In genomic region chr6:117546674-117547073, GRCh38 we compare ENCODE assay signal across 2 cellular contexts.
TF ChIP-seq lines count a peak whose summit lies in the region.

No MANE protein-coding gene starts in this region.

TF ChIP-seq in SK-N-SH, 30 proteins besides CTCF, POLR2A, EP300 and RAD21 (continued from another document):
- TF ChIP-seq RCOR1 (IDR thresholded peaks at IDR 0.05; ENCODE audit: low read length) (no peak), FOXJ3 (CRISPR knock-in tag; IDR thresholded peaks at IDR 0.05) (no peak), YY1 (IDR thresholded peaks at IDR 0.05; ENCODE audit: low read depth) (no peak)
- TF ChIP-seq, protein P1, sequence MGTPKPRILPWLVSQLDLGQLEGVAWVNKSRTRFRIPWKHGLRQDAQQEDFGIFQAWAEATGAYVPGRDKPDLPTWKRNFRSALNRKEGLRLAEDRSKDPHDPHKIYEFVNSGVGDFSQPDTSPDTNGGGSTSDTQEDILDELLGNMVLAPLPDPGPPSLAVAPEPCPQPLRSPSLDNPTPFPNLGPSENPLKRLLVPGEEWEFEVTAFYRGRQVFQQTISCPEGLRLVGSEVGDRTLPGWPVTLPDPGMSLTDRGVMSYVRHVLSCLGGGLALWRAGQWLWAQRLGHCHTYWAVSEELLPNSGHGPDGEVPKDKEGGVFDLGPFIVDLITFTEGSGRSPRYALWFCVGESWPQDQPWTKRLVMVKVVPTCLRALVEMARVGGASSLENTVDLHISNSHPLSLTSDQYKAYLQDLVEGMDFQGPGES (IDR thresholded peaks at IDR 0.05; ENCODE audit: low read depth, low read length): no peak
- TF ChIP-seq, protein P2, sequence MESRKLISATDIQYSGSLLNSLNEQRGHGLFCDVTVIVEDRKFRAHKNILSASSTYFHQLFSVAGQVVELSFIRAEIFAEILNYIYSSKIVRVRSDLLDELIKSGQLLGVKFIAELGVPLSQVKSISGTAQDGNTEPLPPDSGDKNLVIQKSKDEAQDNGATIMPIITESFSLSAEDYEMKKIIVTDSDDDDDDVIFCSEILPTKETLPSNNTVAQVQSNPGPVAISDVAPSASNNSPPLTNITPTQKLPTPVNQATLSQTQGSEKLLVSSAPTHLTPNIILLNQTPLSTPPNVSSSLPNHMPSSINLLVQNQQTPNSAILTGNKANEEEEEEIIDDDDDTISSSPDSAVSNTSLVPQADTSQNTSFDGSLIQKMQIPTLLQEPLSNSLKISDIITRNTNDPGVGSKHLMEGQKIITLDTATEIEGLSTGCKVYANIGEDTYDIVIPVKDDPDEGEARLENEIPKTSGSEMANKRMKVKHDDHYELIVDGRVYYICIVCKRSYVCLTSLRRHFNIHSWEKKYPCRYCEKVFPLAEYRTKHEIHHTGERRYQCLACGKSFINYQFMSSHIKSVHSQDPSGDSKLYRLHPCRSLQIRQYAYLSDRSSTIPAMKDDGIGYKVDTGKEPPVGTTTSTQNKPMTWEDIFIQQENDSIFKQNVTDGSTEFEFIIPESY (IDR thresholded peaks at IDR 0.05; ENCODE audit: borderline replicate concordance, low read depth): no peak

TF ChIP-seq in SK-N-SH treated with all-trans-retinoic acid at 6 μM for 48 hours, 23 proteins besides CTCF, POLR2A, EP300 and RAD21 (continued from another document):
- TF ChIP-seq POU6F1 (CRISPR knock-in tag; IDR thresholded peaks at IDR 0.05; ENCODE audit: borderline replicate concordance, low read depth): no peak
- TF ChIP-seq ISL1 (CRISPR knock-in tag; IDR thresholded peaks at IDR 0.05): no peak
- no peak for TF ChIP-seq TOX (CRISPR knock-in tag; IDR thresholded peaks at IDR 0.05; ENCODE audit: borderline replicate concordance)
- no peak for TF ChIP-seq CSRNP3 (CRISPR knock-in tag; IDR thresholded peaks at IDR 0.05)
